8 cellular contexts compared by ENCODE assay signal in the genomic region with DNA sequence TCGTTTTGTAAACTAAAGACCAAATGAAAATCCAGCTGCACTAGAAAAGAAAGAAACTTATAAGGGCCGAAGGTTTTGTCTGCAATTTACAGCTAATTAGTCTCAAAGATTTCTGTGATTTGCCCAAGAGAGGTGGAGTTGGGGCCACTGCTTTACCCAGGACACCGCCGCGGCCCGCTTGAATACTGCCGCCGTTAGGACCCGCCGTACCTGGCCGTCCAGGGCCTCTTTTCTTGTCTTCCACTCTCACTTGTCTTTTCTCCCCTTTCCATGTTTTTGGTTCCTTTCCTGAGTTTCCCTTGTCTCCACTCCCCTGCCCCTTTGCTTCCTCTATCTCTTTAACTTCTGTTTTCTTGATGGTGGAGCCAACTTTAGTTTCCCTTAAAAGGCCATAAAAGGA. TPM values are rescaled to one million over a fixed set of nuclear protein-coding genes. Genes with fewer than 3 reads are reported as not detected.
DNase-seq lines count a peak whose midpoint lies in the region; ATAC-seq, FAIRE-seq and TF ChIP-seq lines count a peak whose summit lies in the region.

No MANE protein-coding gene starts in this region.

- WGBS in HepG2 (ENCODE audit: low lambda C conversion rate), result 2% methylated on average over 11 of the region's 11 CpGs

- no peaks in the 10 kb centered on the region for H3K9me3 ChIP-seq in HepG2 (ENCODE audit: low read length)
- no peaks in the 10 kb centered on the region for H3K9me3 ChIP-seq in stomach smooth muscle (ENCODE audit: control insufficient read depth in 2 of 2, low read length in 2 of 2)

- H3K4me1 ChIP-seq in HepG2 (ENCODE audit: insufficient read depth, low read length) (peaks cover 35% of the 10 kb centered on the region), stomach smooth muscle (ENCODE audit: control insufficient read depth, insufficient read depth, low read length) (peaks cover 12% of the 10 kb centered on the region)

- POLR2A ChIA-PET in HepG2 (lab: Yijun Ruan, JAX), result interaction anchor here (0.7 to 7.5 kb wide), 15 partner anchors 13 to 641 kb away, joined by 3 to 484 read pairs (median 8); a partner anchor contains a TSS

- ATAC-seq in HepG2, result peak; percentile 60
- no peak for ATAC-seq in GM21529 (IDR thresholded peaks at IDR 0.05; ENCODE audit: unreplicated experiment)
- no peak for ATAC-seq in HG03108 (IDR thresholded peaks at IDR 0.05; ENCODE audit: unreplicated experiment)

- TF ChIP-seq RAD21 in HepG2 (CRISPR knock-in tag; IDR thresholded peaks at IDR 0.05), result no peak

- TF ChIP-seq POLR2A in HepG2 (IDR thresholded peaks at IDR 0.05; ENCODE audit: insufficient read depth in 1 of 2, low read depth in 2 of 2, low read length in 2 of 2), result no peak

- in situ Hi-C loops in HepG2 (cut with HindIII; ENCODE audit: extremely low pct_ligation_motif_present, low pct_unique_long_range_greater_than_20kb), result no loop called here

- FAIRE-seq in HepG2 (lab: Jason Lieb, UNC), result no peak

- H3K27ac ChIP-seq in HepG2 (ENCODE audit: extremely low read length, insufficient read depth, low read length) (peak overlapping the region; percentile 85), stomach smooth muscle (ENCODE audit: low read length) (peak overlapping the region; percentile 99)

- peak overlapping the region; percentile 74 to 88 (median 74) for H3K4me3 ChIP-seq in HepG2 (replicated peaks in 1 of 3; ENCODE audit: insufficient read depth in 1 of 3, low read depth in 2 of 3, low read length in 3 of 3)
- H3K4me3 ChIP-seq in stomach smooth muscle (ENCODE audit: low read length in 2 of 2), result peak overlapping the region; percentile 84

- no peak overlapping the region for H2AFZ ChIP-seq in HepG2 (ENCODE audit: low read length)

- H3K27me3 ChIP-seq in HepG2 (ENCODE audit: control insufficient read depth in 1 of 2, insufficient read depth in 2 of 2, low read length in 2 of 2) (no peaks in the 10 kb centered on the region; a peak in 1 of 5 replicates), stomach smooth muscle (ENCODE audit: control insufficient read depth in 1 of 2, insufficient read depth in 2 of 2, low read length in 2 of 2) (no peaks in the 10 kb centered on the region)

- TF ChIP-seq CTCF in HepG2 (CRISPR knock-in tag; IDR thresholded peaks at IDR 0.05), result no peak

- peaks cover 10% of the 10 kb centered on the region for H3K79me2 ChIP-seq in HepG2 (ENCODE audit: insufficient read depth, low read length)

- no peaks in the 10 kb centered on the region for H4K20me1 ChIP-seq in HepG2 (ENCODE audit: insufficient read depth, low read length)

- BruUV-seq in HepG2 (replicated peaks; lab: Mats Ljungman, UMichigan), result no TSS peak

- CTCF ChIA-PET in HepG2 (lab: Yijun Ruan, JAX; ENCODE audit: low intra/inter-chr PET ratio, low total read pairs), result no interaction called here

- peak overlapping the region; percentile 84 for H3K4me2 ChIP-seq in HepG2 (ENCODE audit: low read depth, low read length)

- peak overlapping the region; percentile 81 for H3K9ac ChIP-seq in HepG2 (ENCODE audit: insufficient read depth, low read depth, low read length)
- H3K9ac ChIP-seq in stomach smooth muscle (ENCODE audit: low read length in 2 of 2), result peak overlapping the region; percentile 98 to 99

- intact Hi-C loops in HepG2 (cut with micrococcal nuclease; ENCODE audit: unreplicated experiment), result loop anchor here (1.0 kb wide), 2 partner anchors 15 to 26 kb away; a partner anchor contains a TSS

- no peaks in the 10 kb centered on the region for H3K36me3 ChIP-seq in HepG2 (replicated peaks in 1 of 2; ENCODE audit: control insufficient read depth in 1 of 2, insufficient read depth in 2 of 2, low read length in 2 of 2)
- H3K36me3 ChIP-seq in stomach smooth muscle (ENCODE audit: control insufficient read depth in 2 of 2, insufficient read depth in 2 of 2, low read length in 2 of 2), result no peaks in the 10 kb centered on the region

- DNase-seq in activated CD8-positive, alpha-beta memory T cell treated with anti-CD3 and anti-CD28 coated beads for 24 hours, result peak; percentile 63
- no peak for DNase-seq in activated CD8-positive, alpha-beta memory T cell treated with anti-CD3 and anti-CD28 coated beads, Interleukin-2, amount 50 U/mL, for 4 hours
- DNase-seq in OCI-M1 (lab: John Stamatoyannopoulos, UW) (peak; percentile 51), cerebellum (ENCODE audit: low spot score) (peak; percentile 16), HepG2 (ENCODE audit: low spot score) (no peak)

- no peak for TF ChIP-seq EP300 in HepG2 (IDR thresholded peaks at IDR 0.05; ENCODE audit: low read depth in 2 of 2, low read length in 2 of 2)
- TF ChIP-seq EP300 in HepG2 (CRISPR knock-in tag; IDR thresholded peaks at IDR 0.05; ENCODE audit: borderline replicate concordance), result no peak

TF ChIP-seq in HepG2, 621 proteins besides CTCF, POLR2A, EP300 and RAD21 (continues in another document):
- TF ChIP-seq SP5 (CRISPR knock-in tag; IDR thresholded peaks at IDR 0.05; ENCODE audit: borderline replicate concordance, low read depth) (no peak), MXD4 (CRISPR knock-in tag; IDR thresholded peaks at IDR 0.05) (no peak), ZNF652 (CRISPR knock-in tag; IDR thresholded peaks at IDR 0.05; ENCODE audit: borderline replicate concordance, low read depth) (0 out of 2 replicates have a peak, but pooled peaks have one; percentile 9), AGO2 (optimal IDR thresholded peaks at IDR 0.05; ENCODE audit: low read depth, low read length) (peak; percentile 30), FOXK1 (CRISPR knock-in tag; IDR thresholded peaks at IDR 0.05; ENCODE audit: borderline replicate concordance, low read depth) (no peak), HNRNPK (IDR thresholded peaks at IDR 0.05; ENCODE audit: low read depth, low read length, poor library complexity, severe bottlenecking) (peak; percentile 52), SIN3B (IDR thresholded peaks at IDR 0.05; ENCODE audit: low read length) (0 out of 2 replicates have a peak, but pooled peaks have one; percentile 12)

RNA-seq across cellular contexts. Expression of a gene that starts 15.7 kb away (rescaled TPM):
- total RNA-seq in cerebellum (139 TPM), HepG2 (2016; rRNA removed; fragmentation: Illumina TruSeq; extraction: Trizol) (23.5 and 151 TPM in 2 replicates)
- total RNA-seq in HepG2 (2016; cell fraction: cytosol; rRNA removed; fragmentation: Illumina TruSeq; extraction: Trizol; ENCODE audit: low read depth), result 18.9 and 19.9 TPM in 2 replicates
- 22.0 and 151 TPM in 2 replicates for total RNA-seq in HepG2 (2016; cell fraction: insoluble cytoplasmic fraction; rRNA removed; fragmentation: Illumina TruSeq; extraction: Trizol)
- 19.5 and 22.9 TPM in 2 replicates for total RNA-seq in HepG2 (2016; cell fraction: membrane; rRNA removed; fragmentation: Illumina TruSeq; extraction: Trizol)
- 552 TPM in 2 replicates for total RNA-seq in HepG2 (2016; cell fraction: nucleus; rRNA removed; fragmentation: Illumina TruSeq; extraction: Trizol)
- 303 and 309 TPM in 2 replicates for polyA plus RNA-seq in HepG2 (2011; rRNA removed)
- 35.9 and 39.3 TPM in 2 replicates for polyA plus RNA-seq in HepG2 (2011; cell fraction: cytosol; rRNA removed)
- polyA plus RNA-seq in HepG2 (2011; cell fraction: nucleus; rRNA removed), result 1,033 and 1,155 TPM in 2 replicates
- 118 and 121 TPM in 2 replicates for polyA plus RNA-seq in HepG2 (2012)
- 4.9 and 6.1 TPM in 2 replicates for polyA plus RNA-seq in HepG2 (2016; cell fraction: cytosol; fragmentation: Illumina TruSeq; extraction: Trizol; ENCODE audit: low read depth)
- 26.1 and 28.4 TPM in 2 replicates for polyA plus RNA-seq in HepG2 (2016; cell fraction: insoluble cytoplasmic fraction; fragmentation: Illumina TruSeq; extraction: Trizol; ENCODE audit: low read depth)
- polyA plus RNA-seq in HepG2 (2016; cell fraction: membrane; fragmentation: Illumina TruSeq; extraction: Trizol; ENCODE audit: low read depth), result 6.6 and 9.0 TPM in 2 replicates
- polyA plus RNA-seq in HepG2 (2016; cell fraction: nucleus; fragmentation: Illumina TruSeq; extraction: Trizol; ENCODE audit: insufficient read depth, low read depth), result 607 and 612 TPM in 2 replicates
- 138 and 193 TPM in 2 replicates for polyA minus RNA-seq in HepG2 (2011; rRNA and poly(A)+ RNA removed; ENCODE audit: low replicate concordance)
- 30.6 and 49.5 TPM in 2 replicates for polyA minus RNA-seq in HepG2 (2011; cell fraction: cytosol; rRNA and poly(A)+ RNA removed)
- 1,410 and 1,557 TPM in 2 replicates for polyA minus RNA-seq in HepG2 (2011; cell fraction: nucleus; rRNA and poly(A)+ RNA removed)

Comparison
In these comparisons a context has a peak if more than half of its experiments do, and no peak if none do; other contexts are left out.
1. DNase-seq: peak in activated CD8-positive, alpha-beta memory T cell treated with anti-CD3 and anti-CD28 coated beads for 24 hours (single experiment), OCI-M1 (single experiment) and cerebellum (single experiment); none in activated CD8-positive, alpha-beta memory T cell treated with anti-CD3 and anti-CD28 coated beads, Interleukin-2, amount 50 U/mL, for 4 hours (single experiment) and HepG2 (single experiment).